In genomic region chr14:52922656-52923055, GRCh38 we compare ENCODE assay signal across 18 cellular contexts. TPM values are rescaled to one million over a fixed set of nuclear protein-coding genes. Genes with fewer than 3 reads are reported as not detected.
DNase-seq lines count a peak whose midpoint lies in the region; ATAC-seq and TF ChIP-seq lines count a peak whose summit lies in the region.
"Had no signal": no experiment of that assay in that cellular context is flagged by ENCODE, and none has a peak within 500 bp of the region (broad histone marks: within the 10 kb centered on the region; RNA-seq: fewer than 3 reads in every experiment).

No MANE protein-coding gene starts in this region.

- H3K4me3 Mint-ChIP-seq in WTC11: no peak overlapping the region
- H3K4me3 Mint-ChIP-seq: activated CD4-positive, alpha-beta T cell treated with anti-CD3 and anti-CD28 coated beads, Interleukin-2, amount 10 ng/mL, durations not matched to agents 24 days and 14 days; effector memory CD8-positive, alpha-beta T cell; neural crest cell had no signal

- H3K4me1 Mint-ChIP-seq in WTC11: peaks cover 51% of the 10 kb centered on the region

- H3K4me3 ChIP-seq in fibroblast of villous mesenchyme (ENCODE audit: low read depth, low read length) (no peak overlapping the region), thoracic aorta (no peak overlapping the region)
- H3K4me3 ChIP-seq: left lung, Peyer's patch, skin epidermis had no signal

- H3K36me3 Mint-ChIP-seq in WTC11: peaks cover 2% of the 10 kb centered on the region

- H3K27me3 ChIP-seq in thoracic aorta (replicated peaks; ENCODE audit: insufficient read depth): no peaks in the 10 kb centered on the region
- H3K27me3 ChIP-seq: left lung, Peyer's patch had no signal

- DNase-seq in DMS53 (lab: John Stamatoyannopoulos, UW) (peak; percentile 41), DMS53 treated with DMSO at 0.1 percent for 48 hours (lab: John Stamatoyannopoulos, UW; ENCODE audit: unreplicated experiment) (no peak), WTC11 (ENCODE audit: low spot score) (no peak), fibroblast of villous mesenchyme (ENCODE audit: low read depth) (peak; percentile 71), thoracic aorta (ENCODE audit: low spot score) (no peak), medulla oblongata (ENCODE audit: extremely low spot score) (no peak), HPDE6-E6E7 (ENCODE audit: extremely low spot score) (no peak), NOMO-1 treated with DMSO at 0.1 percent for 48 hours (lab: John Stamatoyannopoulos, UW; ENCODE audit: unreplicated experiment) (no peak)
- DNase-seq: activated CD4-positive, alpha-beta T cell treated with anti-CD3 and anti-CD28 coated beads, Interleukin-2, amount 10 ng/mL, durations not matched to agents 24 days and 14 days; aorta; COR-L47; effector memory CD8-positive, alpha-beta T cell; left lung; NCI-H1105 treated with DMSO at 0.1 percent for 48 hours; Peyer's patch had no signal

- H3K9me3 ChIP-seq in thoracic aorta: no peaks in the 10 kb centered on the region
- H3K9me3 ChIP-seq: left lung, Peyer's patch had no signal

- H3K9me3 Mint-ChIP-seq in WTC11: no peaks in the 10 kb centered on the region
- H3K9me3 Mint-ChIP-seq: activated CD4-positive, alpha-beta T cell treated with anti-CD3 and anti-CD28 coated beads, Interleukin-2, amount 10 ng/mL, durations not matched to agents 24 days and 14 days; effector memory CD8-positive, alpha-beta T cell; neural crest cell had no signal

- POLR2A ChIA-PET in WTC11 (lab: Charles Lee): no interaction called here

- H3K27me3 Mint-ChIP-seq in WTC11 (ENCODE audit: low read depth): no peaks in the 10 kb centered on the region
- H3K27me3 Mint-ChIP-seq: effector memory CD8-positive, alpha-beta T cell had no signal

- TF ChIP-seq CTCF in WTC11 (IDR thresholded peaks at IDR 0.05) (no peak), fibroblast of villous mesenchyme (IDR thresholded peaks at IDR 0.05; ENCODE audit: insufficient read depth, low read depth, low read length) (no peak), thoracic aorta (IDR thresholded peaks at IDR 0.05) (no peak)

- H3K27ac ChIP-seq in thoracic aorta: peak overlapping the region; percentile 54 to 89
- H3K27ac ChIP-seq: 22Rv1, left lung, Peyer's patch had no signal

- no peaks in the 10 kb centered on the region for H3K36me3 ChIP-seq in thoracic aorta
- H3K36me3 ChIP-seq: left lung, Peyer's patch had no signal

- 0 out of 2 replicates have a peak overlapping the region, but pooled peaks have one; percentile 32 for H3K27ac Mint-ChIP-seq in WTC11
- H3K27ac Mint-ChIP-seq: activated CD4-positive, alpha-beta T cell treated with anti-CD3 and anti-CD28 coated beads, Interleukin-2, amount 10 ng/mL, durations not matched to agents 24 days and 14 days had no signal

- H3K4me1 ChIP-seq in thoracic aorta (ENCODE audit: control insufficient read depth in 1 of 2, low read depth in 2 of 2): peaks cover 85 to 97% of the 10 kb centered on the region in 2 donors

- ATAC-seq in WTC11 (no peak), thoracic aorta (ENCODE audit: insufficient number of reproducible peaks, low FRiP score, low read depth) (no peak)
- ATAC-seq: effector memory CD8-positive, alpha-beta T cell had no signal

- CTCF ChIA-PET in WTC11 (lab: Charles Lee): no interaction called here

TF ChIP-seq in WTC11, 78 proteins besides CTCF, POLR2A, EP300 and RAD21:
- TF ChIP-seq ETV6 (CRISPR knock-in tag; IDR thresholded peaks at IDR 0.05) (no peak), GABPB1 (CRISPR knock-in tag; IDR thresholded peaks at IDR 0.05) (no peak), CBFB (CRISPR knock-in tag; IDR thresholded peaks at IDR 0.05; ENCODE audit: low read depth) (no peak), TEAD4 (CRISPR knock-in tag; IDR thresholded peaks at IDR 0.05) (no peak), CREM (CRISPR knock-in tag; IDR thresholded peaks at IDR 0.05) (no peak), FOXJ3 (CRISPR knock-in tag; IDR thresholded peaks at IDR 0.05; ENCODE audit: borderline replicate concordance) (no peak), AFF4 (CRISPR knock-in tag; IDR thresholded peaks at IDR 0.05; ENCODE audit: borderline replicate concordance) (no peak), RELA (CRISPR knock-in tag; IDR thresholded peaks at IDR 0.05; ENCODE audit: borderline replicate concordance) (no peak), NR1H2 (CRISPR knock-in tag; IDR thresholded peaks at IDR 0.05) (no peak), ZNF232 (CRISPR knock-in tag; IDR thresholded peaks at IDR 0.05) (no peak), NFYB (CRISPR knock-in tag; conservative IDR thresholded peaks at IDR 0.05; ENCODE audit: low read depth) (no peak), SMAD4 (CRISPR knock-in tag; IDR thresholded peaks at IDR 0.05) (no peak), CDX4 (CRISPR knock-in tag; IDR thresholded peaks at IDR 0.05; ENCODE audit: borderline replicate concordance) (no peak)
- TF ChIP-seq, protein P1, sequence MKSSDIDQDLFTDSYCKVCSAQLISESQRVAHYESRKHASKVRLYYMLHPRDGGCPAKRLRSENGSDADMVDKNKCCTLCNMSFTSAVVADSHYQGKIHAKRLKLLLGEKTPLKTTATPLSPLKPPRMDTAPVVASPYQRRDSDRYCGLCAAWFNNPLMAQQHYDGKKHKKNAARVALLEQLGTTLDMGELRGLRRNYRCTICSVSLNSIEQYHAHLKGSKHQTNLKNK (CRISPR knock-in tag; IDR thresholded peaks at IDR 0.05): no peak
- TF ChIP-seq, protein P2, sequence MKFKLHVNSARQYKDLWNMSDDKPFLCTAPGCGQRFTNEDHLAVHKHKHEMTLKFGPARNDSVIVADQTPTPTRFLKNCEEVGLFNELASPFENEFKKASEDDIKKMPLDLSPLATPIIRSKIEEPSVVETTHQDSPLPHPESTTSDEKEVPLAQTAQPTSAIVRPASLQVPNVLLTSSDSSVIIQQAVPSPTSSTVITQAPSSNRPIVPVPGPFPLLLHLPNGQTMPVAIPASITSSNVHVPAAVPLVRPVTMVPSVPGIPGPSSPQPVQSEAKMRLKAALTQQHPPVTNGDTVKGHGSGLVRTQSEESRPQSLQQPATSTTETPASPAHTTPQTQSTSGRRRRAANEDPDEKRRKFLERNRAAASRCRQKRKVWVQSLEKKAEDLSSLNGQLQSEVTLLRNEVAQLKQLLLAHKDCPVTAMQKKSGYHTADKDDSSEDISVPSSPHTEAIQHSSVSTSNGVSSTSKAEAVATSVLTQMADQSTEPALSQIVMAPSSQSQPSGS (CRISPR knock-in tag; IDR thresholded peaks at IDR 0.05; ENCODE audit: borderline replicate concordance, low read depth): no peak

RNA-seq across cellular contexts. Expression of gene FERMT2, which starts 28.2 kb away (rescaled TPM):
- total RNA-seq in WTC11 (2021) (87.8 to 97.7 TPM (median 92.8 TPM) in 3 replicates), fibroblast of villous mesenchyme (266 and 320 TPM in 2 replicates), thoracic aorta (100 to 1,000 TPM; 197 to 225 TPM)

Comparison
In these comparisons a context has a peak if more than half of its experiments do, and no peak if none do; other contexts are left out.
1. DNase-seq: peak in DMS53 (single experiment) and fibroblast of villous mesenchyme (single experiment); none in DMS53 treated with DMSO at 0.1 percent for 48 hours (single experiment), WTC11 (single experiment), thoracic aorta (single experiment), medulla oblongata (single experiment), HPDE6-E6E7 (single experiment) and NOMO-1 treated with DMSO at 0.1 percent for 48 hours (single experiment).